Comparison of ENCODE assay signal across 28 cellular contexts in the genomic region with DNA sequence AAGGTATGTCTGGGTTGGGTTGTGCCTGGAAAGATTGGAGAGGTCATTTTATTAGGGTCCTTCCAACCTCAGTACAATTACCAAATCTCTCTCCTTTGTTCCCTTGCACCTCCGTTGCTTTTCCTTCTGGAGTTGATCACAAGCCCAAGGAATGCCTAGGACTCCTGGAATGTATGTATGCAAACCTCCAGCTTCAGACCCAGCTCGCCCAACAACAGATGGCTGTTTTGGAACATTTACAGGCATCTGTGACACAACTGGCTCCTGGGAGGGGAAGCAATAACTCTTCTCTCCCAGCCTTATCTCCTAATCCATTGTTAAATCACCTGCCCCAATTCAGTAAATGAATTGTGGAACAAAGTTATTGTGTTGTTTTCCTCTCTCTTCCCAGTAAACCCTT. TPM values are rescaled to one million over a fixed set of nuclear protein-coding genes. Genes with fewer than 3 reads are reported as not detected.
DNase-seq lines count a peak whose midpoint lies in the region; FAIRE-seq and TF ChIP-seq lines count a peak whose summit lies in the region.
"Had no signal": no experiment of that assay in that cellular context is flagged by ENCODE, and none has a peak within 500 bp of the region (broad histone marks: within the 10 kb centered on the region; RNA-seq: fewer than 3 reads in every experiment).

No MANE protein-coding gene starts in this region.

- H4K91ac ChIP-seq in H1 (replicated peaks; ENCODE audit: insufficient read length, low read length): no peak overlapping the region

- H3K9me3 ChIP-seq in H1 (ENCODE audit: insufficient read depth in 2 of 2, low read depth in 1 of 2, low read length in 1 of 2): no peaks in the 10 kb centered on the region
- H3K9me3 ChIP-seq: breast epithelium, SJSA1 had no signal

- no peak overlapping the region for H2BK120ac ChIP-seq in H1 (replicated peaks; ENCODE audit: low read depth, low read length)

- WGBS in H1 (ENCODE audit: extremely low coverage in 1 of 2, insufficient coverage in 1 of 2, insufficient read length in 1 of 2, insufficient replicate concordance in 2 of 2, low coverage in 1 of 2, low lambda C conversion rate in 2 of 2, missing lambda C conversion rate in 1 of 2), 2 experiments: 51% methylated on average over 2 of the region's 2 CpGs; no CpG with 5 or more reads in 1 of the 2 experiments

- H3K27ac ChIP-seq in H1 (ENCODE audit: low read depth, low read length): no peak overlapping the region
- H3K27ac ChIP-seq: breast epithelium, C4-2B, dorsolateral prefrontal cortex, SJSA1, skin epidermis had no signal

- no peak for TF ChIP-seq POLR2A in H1 (IDR thresholded peaks at IDR 0.05; ENCODE audit: control extremely low read depth in 1 of 2, low read depth in 2 of 2, low read length in 2 of 2)

- no peaks in the 10 kb centered on the region for H3K23me2 ChIP-seq in H1 (ENCODE audit: low read depth, low read length)

- H3K4me1 ChIP-seq in H1 (replicated peaks in 1 of 4; ENCODE audit: control insufficient read depth in 3 of 4, insufficient read depth in 4 of 4, low read length in 3 of 4): no peaks in the 10 kb centered on the region
- H3K4me1 ChIP-seq: breast epithelium, SJSA1 had no signal

- H2BK15ac ChIP-seq in H1 (ENCODE audit: low read length): no peak overlapping the region

- no peak overlapping the region for H2BK20ac ChIP-seq in H1 (ENCODE audit: low read length)

- no peak for TF ChIP-seq CTCF in H1 (IDR thresholded peaks at IDR 0.05; ENCODE audit: control extremely low read depth in 1 of 3, insufficient read depth in 1 of 3, low read depth in 1 of 3, low read length in 3 of 3)

- POLR2A ChIA-PET in H1 (lab: Charles Lee; ENCODE audit: partially characterized antibody): interaction anchor here (0.8 to 2.0 kb wide), 4 partner anchors 9 to 99 kb away, joined by 3 to 7 read pairs (median 4); partner anchors contain the start of gene CCT3

- H3K4me2 ChIP-seq in H1 (ENCODE audit: insufficient read depth in 1 of 2, low read depth in 2 of 2, low read length in 2 of 2): no peak overlapping the region; a peak in 1 of 4 replicates

- no peaks in the 10 kb centered on the region for H3K27me3 ChIP-seq in H1 (replicated peaks in 1 of 4; ENCODE audit: control insufficient read depth in 3 of 4, extremely low read depth in 1 of 4, insufficient read depth in 3 of 4, low read length in 3 of 4)
- H3K27me3 ChIP-seq: breast epithelium had no signal

- no peak overlapping the region for H3K4ac ChIP-seq in H1 (replicated peaks; ENCODE audit: insufficient read length, low read depth, low read length)

- no peak overlapping the region for H3K18ac ChIP-seq in H1 (ENCODE audit: extremely low read depth, low read length)

- no peak for FAIRE-seq in H1 (lab: Jason Lieb, UNC)
- FAIRE-seq: GM18507, H54 had no signal

- CTCF ChIA-PET in H1 (lab: Charles Lee; ENCODE audit: partially characterized antibody): interaction anchor here (7.3 kb wide), 1 partner anchor 13 kb away, joined by 60 read pairs; no protein-coding TSS in a partner anchor

- no peak for TF ChIP-seq EP300 in H1 (IDR thresholded peaks at IDR 0.05; ENCODE audit: borderline replicate concordance in 1 of 2, low read depth in 2 of 2, low read length in 2 of 2)

- no peak overlapping the region for H3K4me3 ChIP-seq in H1 (ENCODE audit: extremely low read depth in 1 of 4, insufficient read depth in 2 of 4, low read depth in 3 of 4, low read length in 4 of 4)
- H3K4me3 ChIP-seq: breast epithelium, dorsolateral prefrontal cortex, SJSA1, skin epidermis had no signal

- no peak overlapping the region for H2BK12ac ChIP-seq in H1 (ENCODE audit: low read depth, low read length)

- no peaks in the 10 kb centered on the region for H3K79me2 ChIP-seq in H1 (ENCODE audit: control insufficient read depth in 1 of 2, insufficient read depth in 2 of 2, low read length in 2 of 2)

- H4K20me1 ChIP-seq in H1 (replicated peaks in 1 of 2; ENCODE audit: control insufficient read depth in 1 of 2, insufficient read depth in 2 of 2, low read length in 2 of 2): no peaks in the 10 kb centered on the region

- no peak overlapping the region; a peak in 1 of 7 replicates for H3K9ac ChIP-seq in H1 (replicated peaks in 1 of 4; ENCODE audit: extremely low read depth in 1 of 4, low read depth in 3 of 4, low read length in 3 of 4)

- H2AFZ ChIP-seq in H1 (ENCODE audit: low read length): no peak overlapping the region

- no peak for TF ChIP-seq RAD21 in H1 (IDR thresholded peaks at IDR 0.05 in 1 of 2, conservative IDR thresholded peaks at IDR 0.05 in 1 of 2; ENCODE audit: low read depth in 2 of 2, low read length in 2 of 2)

- no peak overlapping the region; the same call in 1 of the 2 replicates for H2BK5ac ChIP-seq in H1 (ENCODE audit: low read depth, low read length)

- no peak overlapping the region for H4K8ac ChIP-seq in H1 (ENCODE audit: extremely low read depth, insufficient read depth, low read length)

- no peaks in the 10 kb centered on the region for H3K36me3 ChIP-seq in H1 (ENCODE audit: control insufficient read depth in 2 of 4, insufficient read depth in 4 of 4, low read length in 3 of 4)
- H3K36me3 ChIP-seq: breast epithelium, SJSA1 had no signal

- peak; percentile 78 for DNase-seq in DMS 273 (lab: John Stamatoyannopoulos, UW; ENCODE audit: unreplicated experiment)
- DNase-seq in NCI-H1694 (lab: John Stamatoyannopoulos, UW): peak; percentile 85
- DNase-seq in H1 (ENCODE audit: low read depth in 1 of 2, low spot score in 2 of 2): no peak
- DNase-seq in myocyte (ENCODE audit: low read depth): peak; percentile 77
- DNase-seq in OCI-M2 (lab: John Stamatoyannopoulos, UW; ENCODE audit: unreplicated experiment): no peak
- no peak for DNase-seq in dermis blood vessel endothelial cell
- no peak for DNase-seq in NCI-H1930 (lab: John Stamatoyannopoulos, UW)
- DNase-seq: activated CD4-positive, CD25-positive, alpha-beta regulatory T cell; activated CD8-positive, alpha-beta memory T cell treated with anti-CD3 and anti-CD28 coated beads for 24 hours; activated naive CD8-positive, alpha-beta T cell treated with anti-CD3 and anti-CD28 coated beads for 36 hours; DMS53; dorsolateral prefrontal cortex; hippocampal formation; Karpas-422; kidney glomerular epithelial cell; NCI-H1092; stimulated activated CD4-positive, alpha-beta T cell treated with anti-CD3 and anti-CD28 coated beads, Interleukin-2, amount 100 ng/mL, for 48 hours had no signal

- no peak overlapping the region for H3K14ac ChIP-seq in H1 (ENCODE audit: insufficient read length)

- H3K23ac ChIP-seq in H1 (ENCODE audit: insufficient read length): no peak overlapping the region

- H4K5ac ChIP-seq in H1 (ENCODE audit: insufficient read length, low read depth, low read length): no peak overlapping the region

- no peaks in the 10 kb centered on the region for H3K79me1 ChIP-seq in H1 (ENCODE audit: low read depth, low read length)

- H2AK5ac ChIP-seq in H1 (ENCODE audit: low read depth, low read length): no peak overlapping the region

- no peak overlapping the region for H3K56ac ChIP-seq in H1 (replicated peaks; ENCODE audit: insufficient read length, low read depth, low read length)

RNA-seq across cellular contexts. Expression of gene TSACC, which starts 8.3 kb away (rescaled TPM):
- total RNA-seq in H1 (2021; fragmentation: NEBNext Ultra II Directional; extraction: Animal tissue kit (Norgen Biotek cat#: 25700)): 1.0 and 2.1 TPM in 2 replicates
- polyA plus RNA-seq in H1 (2011; rRNA removed): 3.3 and 5.0 TPM in 2 replicates
- 1.7 TPM for polyA plus RNA-seq in H1 (2011; cell fraction: cytosol; rRNA removed)
- polyA plus RNA-seq in H1 (2011; cell fraction: nucleus; rRNA removed): 2.9 TPM
- 1.9 to 4.5 TPM (median 3.7 TPM) in 4 replicates for polyA plus RNA-seq in H1 (2012, experiment 1 of 2)
- 3.0 TPM for polyA plus RNA-seq in H1 (2012, experiment 2 of 2)
- polyA plus RNA-seq in H1 (2013, experiment 1 of 2): 5.1 TPM
- 4.6 TPM for polyA plus RNA-seq in H1 (2013, experiment 2 of 2)
- 0.85 and 1.9 TPM in 2 replicates for polyA minus RNA-seq in H1 (2011; rRNA and poly(A)+ RNA removed)
- not detected for polyA minus RNA-seq in H1 (2011; cell fraction: cytosol; rRNA and poly(A)+ RNA removed)
- not detected for polyA minus RNA-seq in H1 (2011; cell fraction: nucleus; rRNA and poly(A)+ RNA removed)
- total RNA-seq in myocyte (not detected in 2 replicates), dermis blood vessel endothelial cell (not detected in 2 replicates)
- 0.98 TPM for polyA plus RNA-seq in myocyte (2012)
- total RNA-seq: activated naive CD8-positive, alpha-beta T cell treated with anti-CD3 and anti-CD28 coated beads for 36 hours; posterior vena cava; SJSA1; T-helper 2 cell treated with Interferon-gamma antibody and Interleukin-4, amounts not matched to agents 100 ng/mL and 5 ng/mL, for 36 hours; urinary bladder had no signal

RNA-seq across cellular contexts. Expression of gene CCT3, which starts 8.5 kb away (rescaled TPM):
- total RNA-seq in H1 (2021; fragmentation: NEBNext Ultra II Directional; extraction: Animal tissue kit (Norgen Biotek cat#: 25700)): 471 and 480 TPM in 2 replicates
- polyA plus RNA-seq in H1 (2011; rRNA removed): 321 and 431 TPM in 2 replicates
- polyA plus RNA-seq in H1 (2011; cell fraction: cytosol; rRNA removed): 579 TPM
- polyA plus RNA-seq in H1 (2011; cell fraction: nucleus; rRNA removed): 286 TPM
- polyA plus RNA-seq in H1 (2012, experiment 1 of 2): 427 to 481 TPM (median 450 TPM) in 4 replicates
- polyA plus RNA-seq in H1 (2012, experiment 2 of 2): 414 TPM
- 278 TPM for polyA plus RNA-seq in H1 (2013, experiment 1 of 2)
- 275 TPM for polyA plus RNA-seq in H1 (2013, experiment 2 of 2)
- 711 and 916 TPM in 2 replicates for polyA minus RNA-seq in H1 (2011; rRNA and poly(A)+ RNA removed)
- polyA minus RNA-seq in H1 (2011; cell fraction: cytosol; rRNA and poly(A)+ RNA removed): 351 TPM
- 216 TPM for polyA minus RNA-seq in H1 (2011; cell fraction: nucleus; rRNA and poly(A)+ RNA removed)
- total RNA-seq in myocyte: 271 and 331 TPM in 2 replicates
- polyA plus RNA-seq in myocyte (2012): 179 TPM
- 552 and 641 TPM in 2 replicates for total RNA-seq in dermis blood vessel endothelial cell

RNA-seq across cellular contexts. Expression of gene RHBG, which starts 22.4 kb away (rescaled TPM):
- total RNA-seq in H1 (2021; fragmentation: NEBNext Ultra II Directional; extraction: Animal tissue kit (Norgen Biotek cat#: 25700)): 2.2 and 2.6 TPM in 2 replicates
- polyA plus RNA-seq in H1 (2011; rRNA removed): 2.7 and 3.1 TPM in 2 replicates
- 2.7 TPM for polyA plus RNA-seq in H1 (2011; cell fraction: cytosol; rRNA removed)
- 6.5 TPM for polyA plus RNA-seq in H1 (2011; cell fraction: nucleus; rRNA removed)
- 1.9 to 2.4 TPM (median 2.1 TPM) in 4 replicates for polyA plus RNA-seq in H1 (2012, experiment 1 of 2)
- polyA plus RNA-seq in H1 (2012, experiment 2 of 2): 0.92 TPM
- 2.1 TPM for polyA plus RNA-seq in H1 (2013, experiment 1 of 2)
- 1.7 TPM for polyA plus RNA-seq in H1 (2013, experiment 2 of 2)
- 1.2 and 1.5 TPM in 2 replicates for polyA minus RNA-seq in H1 (2011; rRNA and poly(A)+ RNA removed)
- 2.1 TPM for polyA minus RNA-seq in H1 (2011; cell fraction: cytosol; rRNA and poly(A)+ RNA removed)
- polyA minus RNA-seq in H1 (2011; cell fraction: nucleus; rRNA and poly(A)+ RNA removed): 5.1 TPM
- not detected in 2 replicates for total RNA-seq in myocyte
- not detected for polyA plus RNA-seq in myocyte (2012)
- total RNA-seq in dermis blood vessel endothelial cell: not detected in 2 replicates
- total RNA-seq: activated naive CD8-positive, alpha-beta T cell treated with anti-CD3 and anti-CD28 coated beads for 36 hours; breast epithelium; mesenteric fat pad; posterior vena cava; SJSA1; T-helper 2 cell treated with Interferon-gamma antibody and Interleukin-4, amounts not matched to agents 100 ng/mL and 5 ng/mL, for 36 hours; urinary bladder had no signal

RNA-seq across cellular contexts. Expression of gene VHLL, which starts 47.5 kb away (rescaled TPM):
- total RNA-seq in H1 (2021; fragmentation: NEBNext Ultra II Directional; extraction: Animal tissue kit (Norgen Biotek cat#: 25700)): not detected in 2 replicates
- not detected in 2 replicates for polyA plus RNA-seq in H1 (2011; rRNA removed)
- not detected for polyA plus RNA-seq in H1 (2011; cell fraction: cytosol; rRNA removed)
- polyA plus RNA-seq in H1 (2011; cell fraction: nucleus; rRNA removed): 0.40 TPM
- not detected in 4 replicates for polyA plus RNA-seq in H1 (2012, experiment 1 of 2)
- not detected for polyA plus RNA-seq in H1 (2012, experiment 2 of 2)
- polyA plus RNA-seq in H1 (2013, experiment 1 of 2): not detected
- polyA plus RNA-seq in H1 (2013, experiment 2 of 2): not detected
- not detected in 2 replicates for polyA minus RNA-seq in H1 (2011; rRNA and poly(A)+ RNA removed)
- polyA minus RNA-seq in H1 (2011; cell fraction: cytosol; rRNA and poly(A)+ RNA removed): not detected
- polyA minus RNA-seq in H1 (2011; cell fraction: nucleus; rRNA and poly(A)+ RNA removed): not detected
- total RNA-seq in myocyte (not detected in 2 replicates), dermis blood vessel endothelial cell (not detected in 2 replicates)
- polyA plus RNA-seq in myocyte (2012): not detected
- total RNA-seq: activated naive CD8-positive, alpha-beta T cell treated with anti-CD3 and anti-CD28 coated beads for 36 hours; mesenteric fat pad; posterior vena cava; SJSA1; urinary bladder had no signal
- polyA plus RNA-seq: esophagus, urinary bladder had no signal

RNA-seq across cellular contexts. Expression of gene GLMP, which starts 51.2 kb away (rescaled TPM):
- 47.6 and 48.1 TPM in 2 replicates for total RNA-seq in H1 (2021; fragmentation: NEBNext Ultra II Directional; extraction: Animal tissue kit (Norgen Biotek cat#: 25700))
- polyA plus RNA-seq in H1 (2011; rRNA removed): 59.5 and 69.3 TPM in 2 replicates
- polyA plus RNA-seq in H1 (2011; cell fraction: cytosol; rRNA removed): 34.0 TPM
- polyA plus RNA-seq in H1 (2011; cell fraction: nucleus; rRNA removed): 49.9 TPM
- polyA plus RNA-seq in H1 (2012, experiment 1 of 2): 58.6 to 64.5 TPM (median 61.7 TPM) in 4 replicates
- 93.0 TPM for polyA plus RNA-seq in H1 (2012, experiment 2 of 2)
- 86.2 TPM for polyA plus RNA-seq in H1 (2013, experiment 1 of 2)
- 84.3 TPM for polyA plus RNA-seq in H1 (2013, experiment 2 of 2)
- polyA minus RNA-seq in H1 (2011; rRNA and poly(A)+ RNA removed): 19.5 and 26.2 TPM in 2 replicates
- polyA minus RNA-seq in H1 (2011; cell fraction: cytosol; rRNA and poly(A)+ RNA removed): 14.7 TPM
- 14.7 TPM for polyA minus RNA-seq in H1 (2011; cell fraction: nucleus; rRNA and poly(A)+ RNA removed)
- total RNA-seq in myocyte (32.8 and 41.1 TPM in 2 replicates), dermis blood vessel endothelial cell (48.3 and 50.4 TPM in 2 replicates)
- 42.2 TPM for polyA plus RNA-seq in myocyte (2012)

Comparison
In these comparisons a context has a peak if more than half of its experiments do, and no peak if none do; other contexts are left out.
1. DNase-seq: peak in DMS 273 (single experiment), NCI-H1694 (single experiment) and myocyte (single experiment); none in H1 (0 of 2), OCI-M2 (single experiment), dermis blood vessel endothelial cell (single experiment) and NCI-H1930 (0 of 2).